Comparison of ENCODE assay signal across 22 cellular contexts in genomic region chr17:82658796-82659452, GRCh38.
"Had no signal": no experiment of that assay in that cellular context is flagged by ENCODE, and none has a peak within 500 bp of the region (broad histone marks: within the 10 kb centered on the region; RNA-seq: fewer than 3 reads in every experiment).

No MANE protein-coding gene starts in this region.

- H3K27me3 ChIP-seq: colonic mucosa, foreskin keratinocyte, hepatocyte, neural progenitor cell, sigmoid colon, testis, transverse colon had no signal

- H2AFZ ChIP-seq: hepatocyte, neural progenitor cell, parathyroid adenoma had no signal

- H3K79me2 ChIP-seq: hepatocyte, parathyroid adenoma had no signal

- H3K9me3 ChIP-seq: colonic mucosa, psoas muscle, sigmoid colon, testis, transverse colon had no signal

- DNase-seq: cerebellar nuclear complex; colonic mucosa; dermis blood vessel endothelial cell; erythroblast; foreskin keratinocyte; kidney glomerular epithelial cell; occipital lobe; retina; sigmoid colon; stimulated activated CD4-positive, alpha-beta T cell treated with anti-CD3 and anti-CD28 coated beads, Interleukin-2, amount 100 ng/mL, for 24 hours; stimulated activated CD4-positive, alpha-beta T cell treated with anti-CD3 and anti-CD28 coated beads, Interleukin-4, amount 100 ng/mL, for 4 hours; stimulated activated naive B cell treated with anti-CD40 and anti-IgM and Interleukin-4, amounts not matched to agents 10 μg/mL and 1 μg/mL and 100 μg/mL, for 72 hours; stimulated activated naive CD8-positive, alpha-beta T cell treated with anti-CD3 and anti-CD28 coated beads, Interleukin-15, amount 100 ng/mL, for 72 hours; testis; transverse colon had no signal

- H3K27ac ChIP-seq: colonic mucosa, foreskin keratinocyte, hepatocyte, neural progenitor cell, parathyroid adenoma, psoas muscle, sigmoid colon, skin epidermis, testis, transverse colon had no signal

- FAIRE-seq: endothelial cell of umbilical vein had no signal

- ATAC-seq: foreskin keratinocyte; natural killer cell treated with Interleukin-12 subunit alpha and Interleukin-12 subunit beta and Interleukin-15 and Interleukin-18, amount 100 ng/mL, for 72 hours; psoas muscle; stimulated activated naive B cell treated with anti-CD40 and anti-IgM and Interleukin-4, amounts not matched to agents 10 μg/mL and 1 μg/mL and 100 μg/mL, for 72 hours; stimulated activated naive CD8-positive, alpha-beta T cell treated with anti-CD3 and anti-CD28 coated beads, Interleukin-15, amount 100 ng/mL, for 72 hours had no signal

- H3K4me1 ChIP-seq: colonic mucosa, foreskin keratinocyte, neural progenitor cell, parathyroid adenoma, psoas muscle, sigmoid colon, testis had no signal

- H3K9ac ChIP-seq: neural progenitor cell, parathyroid adenoma had no signal

- H3K36me3 ChIP-seq: colonic mucosa, neural progenitor cell, transverse colon had no signal

- H3K4me3 ChIP-seq: colonic mucosa, hepatocyte, neural progenitor cell, psoas muscle, sigmoid colon, skin epidermis, testis, transverse colon had no signal

- H3K4me2 ChIP-seq: hepatocyte, neural progenitor cell had no signal
